In the genomic region with DNA sequence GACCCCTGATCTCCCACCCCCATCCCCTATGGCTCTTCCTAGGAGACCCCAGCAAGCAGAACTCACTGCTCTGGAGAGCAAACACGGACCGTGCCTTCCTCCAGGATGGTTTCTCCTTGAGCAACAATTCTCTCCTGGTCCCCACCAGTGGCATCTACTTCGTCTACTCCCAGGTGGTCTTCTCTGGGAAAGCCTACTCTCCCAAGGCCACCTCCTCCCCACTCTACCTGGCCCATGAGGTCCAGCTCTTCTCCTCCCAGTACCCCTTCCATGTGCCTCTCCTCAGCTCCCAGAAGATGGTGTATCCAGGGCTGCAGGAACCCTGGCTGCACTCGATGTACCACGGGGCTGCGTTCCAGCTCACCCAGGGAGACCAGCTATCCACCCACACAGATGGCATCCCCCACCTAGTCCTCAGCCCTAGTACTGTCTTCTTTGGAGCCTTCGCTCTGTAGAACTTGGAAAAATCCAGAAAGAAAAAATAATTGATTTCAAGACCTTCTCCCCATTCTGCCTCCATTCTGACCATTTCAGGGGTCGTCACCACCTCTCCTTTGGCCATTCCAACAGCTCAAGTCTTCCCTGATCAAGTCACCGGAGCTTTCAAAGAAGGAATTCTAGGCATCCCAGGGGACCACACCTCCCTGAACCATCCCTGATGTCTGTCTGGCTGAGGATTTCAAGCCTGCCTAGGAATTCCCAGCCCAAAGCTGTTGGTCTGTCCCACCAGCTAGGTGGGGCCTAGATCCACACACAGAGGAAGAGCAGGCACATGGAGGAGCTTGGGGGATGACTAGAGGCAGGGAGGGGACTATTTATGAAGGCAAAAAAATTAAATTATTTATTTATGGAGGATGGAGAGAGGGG, we compare ENCODE assay signal across 1 cellular context.
TF ChIP-seq lines count a peak whose summit lies in the region.

No MANE protein-coding gene starts in this region.

TF ChIP-seq in GM23338, 12 proteins besides CTCF, POLR2A, EP300 and RAD21:
- TF ChIP-seq ZNF331 (CRISPR knock-in tag; IDR thresholded peaks at IDR 0.05; ENCODE audit: low read depth): no peak
- TF ChIP-seq ZNF114 (CRISPR knock-in tag; IDR thresholded peaks at IDR 0.05): no peak
- no peak for TF ChIP-seq CREB1 (CRISPR knock-in tag; IDR thresholded peaks at IDR 0.05; ENCODE audit: low read depth)
- TF ChIP-seq, protein P1, sequence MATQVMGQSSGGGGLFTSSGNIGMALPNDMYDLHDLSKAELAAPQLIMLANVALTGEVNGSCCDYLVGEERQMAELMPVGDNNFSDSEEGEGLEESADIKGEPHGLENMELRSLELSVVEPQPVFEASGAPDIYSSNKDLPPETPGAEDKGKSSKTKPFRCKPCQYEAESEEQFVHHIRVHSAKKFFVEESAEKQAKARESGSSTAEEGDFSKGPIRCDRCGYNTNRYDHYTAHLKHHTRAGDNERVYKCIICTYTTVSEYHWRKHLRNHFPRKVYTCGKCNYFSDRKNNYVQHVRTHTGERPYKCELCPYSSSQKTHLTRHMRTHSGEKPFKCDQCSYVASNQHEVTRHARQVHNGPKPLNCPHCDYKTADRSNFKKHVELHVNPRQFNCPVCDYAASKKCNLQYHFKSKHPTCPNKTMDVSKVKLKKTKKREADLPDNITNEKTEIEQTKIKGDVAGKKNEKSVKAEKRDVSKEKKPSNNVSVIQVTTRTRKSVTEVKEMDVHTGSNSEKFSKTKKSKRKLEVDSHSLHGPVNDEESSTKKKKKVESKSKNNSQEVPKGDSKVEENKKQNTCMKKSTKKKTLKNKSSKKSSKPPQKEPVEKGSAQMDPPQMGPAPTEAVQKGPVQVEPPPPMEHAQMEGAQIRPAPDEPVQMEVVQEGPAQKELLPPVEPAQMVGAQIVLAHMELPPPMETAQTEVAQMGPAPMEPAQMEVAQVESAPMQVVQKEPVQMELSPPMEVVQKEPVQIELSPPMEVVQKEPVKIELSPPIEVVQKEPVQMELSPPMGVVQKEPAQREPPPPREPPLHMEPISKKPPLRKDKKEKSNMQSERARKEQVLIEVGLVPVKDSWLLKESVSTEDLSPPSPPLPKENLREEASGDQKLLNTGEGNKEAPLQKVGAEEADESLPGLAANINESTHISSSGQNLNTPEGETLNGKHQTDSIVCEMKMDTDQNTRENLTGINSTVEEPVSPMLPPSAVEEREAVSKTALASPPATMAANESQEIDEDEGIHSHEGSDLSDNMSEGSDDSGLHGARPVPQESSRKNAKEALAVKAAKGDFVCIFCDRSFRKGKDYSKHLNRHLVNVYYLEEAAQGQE (IDR thresholded peaks at IDR 0.05; ENCODE audit: unreplicated experiment): no peak
- no peak for TF ChIP-seq EZH2phosphoT487 (IDR thresholded peaks at IDR 0.05; ENCODE audit: unreplicated experiment)
- TF ChIP-seq JUNB (IDR thresholded peaks at IDR 0.05; ENCODE audit: unreplicated experiment): no peak
- TF ChIP-seq, protein P2, sequence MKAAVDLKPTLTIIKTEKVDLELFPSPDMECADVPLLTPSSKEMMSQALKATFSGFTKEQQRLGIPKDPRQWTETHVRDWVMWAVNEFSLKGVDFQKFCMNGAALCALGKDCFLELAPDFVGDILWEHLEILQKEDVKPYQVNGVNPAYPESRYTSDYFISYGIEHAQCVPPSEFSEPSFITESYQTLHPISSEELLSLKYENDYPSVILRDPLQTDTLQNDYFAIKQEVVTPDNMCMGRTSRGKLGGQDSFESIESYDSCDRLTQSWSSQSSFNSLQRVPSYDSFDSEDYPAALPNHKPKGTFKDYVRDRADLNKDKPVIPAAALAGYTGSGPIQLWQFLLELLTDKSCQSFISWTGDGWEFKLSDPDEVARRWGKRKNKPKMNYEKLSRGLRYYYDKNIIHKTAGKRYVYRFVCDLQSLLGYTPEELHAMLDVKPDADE (IDR thresholded peaks at IDR 0.05): no peak
- TF ChIP-seq POLR2AphosphoS5 (IDR thresholded peaks at IDR 0.05; ENCODE audit: low read depth): no peak
